ENCODE assay signal across 30 cellular contexts in genomic region chr15:57316451-57316850, GRCh38. TPM values are rescaled to one million over a fixed set of nuclear protein-coding genes. Genes with fewer than 3 reads are reported as not detected.
"Had no signal": no experiment of that assay in that cellular context is flagged by ENCODE, and none has a peak within 500 bp of the region (broad histone marks: within the 10 kb centered on the region; RNA-seq: fewer than 3 reads in every experiment).

No MANE protein-coding gene starts in this region.

- H3K27ac Mint-ChIP-seq: naive thymus-derived CD8-positive, alpha-beta T cell; natural killer cell treated with Interleukin-12 subunit alpha and Interleukin-12 subunit beta and Interleukin-15 and Interleukin-18, amount 100 ng/mL, for 72 hours; nephron progenitor cell; stimulated activated memory B cell treated with anti-CD40 and anti-IgM and Interleukin-4, amounts not matched to agents 10 μg/mL and 1 μg/mL and 100 μg/mL, for 72 hours; stimulated activated naive CD8-positive, alpha-beta T cell treated with anti-CD3 and anti-CD28 coated beads, Interleukin-15, amount 100 ng/mL, for 72 hours; type B pancreatic cell had no signal

- H3K27ac ChIP-seq: neutrophil, pancreas, prostate gland, right atrium auricular region, right lobe of liver, sigmoid colon, suprapubic skin, testis, tibial artery, transverse colon, upper lobe of right lung, vagina had no signal

- H3K36me3 Mint-ChIP-seq: naive thymus-derived CD8-positive, alpha-beta T cell; natural killer cell treated with Interleukin-12 subunit alpha and Interleukin-12 subunit beta and Interleukin-15 and Interleukin-18, amount 100 ng/mL, for 72 hours; type B pancreatic cell had no signal

- DNase-seq: naive thymus-derived CD8-positive, alpha-beta T cell; nephron progenitor cell; nucleus accumbens; retina; right lobe of liver; sigmoid colon; small intestine; stimulated activated CD4-positive, alpha-beta T cell treated with anti-CD3 and anti-CD28 coated beads, Interleukin-12 subunit alpha, Interleukin-12 subunit beta, amount 100 ng/mL, for 4 hours; stimulated activated CD4-positive, alpha-beta T cell treated with anti-CD3 and anti-CD28 coated beads, Interleukin-1b, Interleukin-23, amount 100 ng/mL, for 48 hours; stimulated activated CD4-positive, alpha-beta T cell treated with anti-CD3 and anti-CD28 coated beads, Interleukin-4, amount 100 ng/mL, for 1 hour; stimulated activated CD4-positive, alpha-beta T cell treated with anti-CD3 and anti-CD28 coated beads, Interleukin-4, amount 100 ng/mL, for 4 hours; stimulated activated CD8-positive, alpha-beta memory T cell treated with anti-CD3 and anti-CD28 coated beads, Interleukin-4, amount 100 ng/mL, for 48 hours; stimulated activated naive CD4-positive, alpha-beta T cell; stimulated activated naive CD8-positive, alpha-beta T cell treated with anti-CD3 and anti-CD28 coated beads, Interleukin-15, amount 100 ng/mL, for 72 hours; stimulated activated naive CD8-positive, alpha-beta T cell treated with anti-CD3 and anti-CD28 coated beads, Interleukin-15, Interleukin-2, amounts not matched to agents 100 U/mL and 50 U/mL, for 24 hours; substantia nigra; testis; transverse colon; upper lobe of right lung had no signal

- H3K4me3 Mint-ChIP-seq: naive thymus-derived CD8-positive, alpha-beta T cell; natural killer cell treated with Interleukin-12 subunit alpha and Interleukin-12 subunit beta and Interleukin-15 and Interleukin-18, amount 100 ng/mL, for 72 hours; nephron progenitor cell; neural crest cell; stimulated activated memory B cell treated with anti-CD40 and anti-IgM and Interleukin-4, amounts not matched to agents 10 μg/mL and 1 μg/mL and 100 μg/mL, for 72 hours; stimulated activated naive CD8-positive, alpha-beta T cell treated with anti-CD3 and anti-CD28 coated beads, Interleukin-15, amount 100 ng/mL, for 72 hours; type B pancreatic cell had no signal

- FAIRE-seq: pancreas, small intestine had no signal

- H3K4me3 ChIP-seq: pancreas, prostate gland, right atrium auricular region, right lobe of liver, sigmoid colon, suprapubic skin, testis, tibial artery, transverse colon, upper lobe of right lung, vagina had no signal

- H3K9me3 ChIP-seq: neutrophil, pancreas, prostate gland, right atrium auricular region, right lobe of liver, sigmoid colon, suprapubic skin, testis, tibial artery, transverse colon, upper lobe of right lung, vagina had no signal

- H3K27me3 Mint-ChIP-seq: stimulated activated memory B cell treated with anti-CD40 and anti-IgM and Interleukin-4, amounts not matched to agents 10 μg/mL and 1 μg/mL and 100 μg/mL, for 72 hours; type B pancreatic cell had no signal

- H3K4me1 ChIP-seq: pancreas, prostate gland, right lobe of liver, testis, vagina had no signal

- H3K27me3 ChIP-seq: neutrophil, pancreas, right atrium auricular region, right lobe of liver, sigmoid colon, suprapubic skin, testis, tibial artery, transverse colon, upper lobe of right lung, vagina had no signal

- H3K9me3 Mint-ChIP-seq: naive thymus-derived CD8-positive, alpha-beta T cell; natural killer cell treated with Interleukin-12 subunit alpha and Interleukin-12 subunit beta and Interleukin-15 and Interleukin-18, amount 100 ng/mL, for 72 hours; neural crest cell; stimulated activated memory B cell treated with anti-CD40 and anti-IgM and Interleukin-4, amounts not matched to agents 10 μg/mL and 1 μg/mL and 100 μg/mL, for 72 hours; stimulated activated naive CD8-positive, alpha-beta T cell treated with anti-CD3 and anti-CD28 coated beads, Interleukin-15, amount 100 ng/mL, for 72 hours; type B pancreatic cell had no signal

- ATAC-seq: naive thymus-derived CD8-positive, alpha-beta T cell; natural killer cell treated with Interleukin-12 subunit alpha and Interleukin-12 subunit beta and Interleukin-15 and Interleukin-18, amount 100 ng/mL, for 72 hours; pancreas; right lobe of liver; stimulated activated memory B cell treated with anti-CD40 and anti-IgM and Interleukin-4, amounts not matched to agents 10 μg/mL and 1 μg/mL and 100 μg/mL, for 72 hours; stimulated activated naive CD8-positive, alpha-beta T cell treated with anti-CD3 and anti-CD28 coated beads, Interleukin-15, amount 100 ng/mL, for 72 hours; stimulated activated naive CD8-positive, alpha-beta T cell treated with anti-CD3 and anti-CD28 coated beads, Interleukin-15, Interleukin-2, amounts not matched to agents 100 U/mL and 50 U/mL, for 24 hours; upper lobe of right lung had no signal

- H3K4me1 Mint-ChIP-seq: neural crest cell; stimulated activated naive CD8-positive, alpha-beta T cell treated with anti-CD3 and anti-CD28 coated beads, Interleukin-15, amount 100 ng/mL, for 72 hours had no signal

RNA-seq across cellular contexts. Expression of gene CGNL1, which starts 59.9 kb away (rescaled TPM):
- total RNA-seq: naive thymus-derived CD8-positive, alpha-beta T cell; natural killer cell treated with Interleukin-12 subunit alpha and Interleukin-12 subunit beta and Interleukin-15 and Interleukin-18, amount 100 ng/mL, for 72 hours had no signal
- polyA plus RNA-seq: naive thymus-derived CD8-positive, alpha-beta T cell had no signal
